Comparison of ENCODE assay signal across 19 cellular contexts in genomic region chr2:33064349-33064801, GRCh38.
DNase-seq lines count a peak whose midpoint lies in the region; ATAC-seq, FAIRE-seq and TF ChIP-seq lines count a peak whose summit lies in the region.
"Had no signal": no experiment of that assay in that cellular context is flagged by ENCODE, and none has a peak within 500 bp of the region (broad histone marks: within the 10 kb centered on the region; RNA-seq: fewer than 3 reads in every experiment).

No MANE protein-coding gene starts in this region.

- no peak overlapping the region for H3K27ac Mint-ChIP-seq in activated CD8-positive, alpha-beta T cell treated with anti-CD3 and anti-CD28 coated beads, Interleukin-2, amount 10 ng/mL, durations not matched to agents 7 days and 5 days
- no peak overlapping the region for H3K27ac Mint-ChIP-seq in naive thymus-derived CD4-positive, alpha-beta T cell
- H3K27ac Mint-ChIP-seq: CD4-positive, alpha-beta memory T cell; H9 had no signal

- no peaks in the 10 kb centered on the region for H3K9me3 Mint-ChIP-seq in activated CD8-positive, alpha-beta T cell treated with anti-CD3 and anti-CD28 coated beads, Interleukin-2, amount 10 ng/mL, durations not matched to agents 7 days and 5 days (ENCODE audit: insufficient read depth)
- peaks cover 0 to 3% (median 0%) of the 10 kb centered on the region in 11 donors for H3K9me3 Mint-ChIP-seq in naive thymus-derived CD4-positive, alpha-beta T cell
- H3K9me3 Mint-ChIP-seq: CD4-positive, alpha-beta memory T cell; H9 had no signal

- H3K79me2 ChIP-seq in keratinocyte (ENCODE audit: control insufficient read depth, insufficient read depth, low read length), result no peaks in the 10 kb centered on the region

- no peak overlapping the region for H3K27ac ChIP-seq in keratinocyte (ENCODE audit: control insufficient read depth, insufficient read depth, low read length)
- H3K27ac ChIP-seq in naive thymus-derived CD4-positive, alpha-beta T cell (ENCODE audit: low read depth, low read length), result no peak overlapping the region
- H3K27ac ChIP-seq: PC-9 had no signal

- intact Hi-C loops in naive thymus-derived CD4-positive, alpha-beta T cell (cut with micrococcal nuclease), result no loop called here

- no peak overlapping the region for H3K9ac ChIP-seq in keratinocyte (ENCODE audit: control insufficient read depth, extremely low read depth, insufficient read depth, low read length)

- TF ChIP-seq CTCF in choroid plexus epithelial cell (conservative IDR thresholded peaks at IDR 0.05; ENCODE audit: low read depth, low read length) (no peak), keratinocyte (optimal IDR thresholded peaks at IDR 0.05 in 1 of 3, IDR thresholded peaks at IDR 0.05 in 1 of 3, conservative IDR thresholded peaks at IDR 0.05 in 1 of 3; ENCODE audit: extremely low read depth in 1 of 3, insufficient read depth in 2 of 3, low read length in 3 of 3) (no peak)

- no peaks in the 10 kb centered on the region for H3K9me1 ChIP-seq in keratinocyte (ENCODE audit: control insufficient read depth, extremely low read depth, insufficient read depth, low read length)

- ATAC-seq in activated CD8-positive, alpha-beta T cell treated with anti-CD3 and anti-CD28 coated beads, Interleukin-2, amount 10 ng/mL, durations not matched to agents 7 days and 5 days, result no peak
- ATAC-seq in naive thymus-derived CD4-positive, alpha-beta T cell, result no peak

- H3K36me3 Mint-ChIP-seq in activated CD8-positive, alpha-beta T cell treated with anti-CD3 and anti-CD28 coated beads, Interleukin-2, amount 10 ng/mL, durations not matched to agents 7 days and 5 days (ENCODE audit: low read depth), result no peaks in the 10 kb centered on the region
- no peaks in the 10 kb centered on the region for H3K36me3 Mint-ChIP-seq in naive thymus-derived CD4-positive, alpha-beta T cell
- H3K36me3 Mint-ChIP-seq: CD4-positive, alpha-beta memory T cell had no signal

- dilution Hi-C loops in keratinocyte (cut with MboI; ENCODE audit: extremely low pct_ligation_motif_present, low sequenced_read_pairs), result no loop called here

- H3K4me1 ChIP-seq in keratinocyte (ENCODE audit: control insufficient read depth, extremely low read depth, insufficient read depth, low read length), result peaks cover 18% of the 10 kb centered on the region
- no peaks in the 10 kb centered on the region for H3K4me1 ChIP-seq in naive thymus-derived CD4-positive, alpha-beta T cell (ENCODE audit: control insufficient read depth in 2 of 2, insufficient read depth in 2 of 2, low read length in 2 of 2)

- H3K27me3 Mint-ChIP-seq in activated CD8-positive, alpha-beta T cell treated with anti-CD3 and anti-CD28 coated beads, Interleukin-2, amount 10 ng/mL, durations not matched to agents 7 days and 5 days (ENCODE audit: low read depth), result peaks cover 9% of the 10 kb centered on the region
- H3K27me3 Mint-ChIP-seq in naive thymus-derived CD4-positive, alpha-beta T cell, result peaks cover 2 to 22% (median 13%) of the 10 kb centered on the region in 5 donors

- POLR2A ChIA-PET in activated CD8-positive, alpha-beta T cell treated with anti-CD3 and anti-CD28 coated beads, Interleukin-2, amount 10 ng/mL, durations not matched to agents 7 days and 5 days (lab: Charles Lee), result no interaction called here
- POLR2A ChIA-PET in naive thymus-derived CD4-positive, alpha-beta T cell (lab: Charles Lee), result no interaction called here

- FAIRE-seq in keratinocyte (lab: Jason Lieb, UNC), result peak; percentile 5
- FAIRE-seq: GM12891, GM18507 had no signal

- DNase-seq in DMS 273 (lab: John Stamatoyannopoulos, UW; ENCODE audit: unreplicated experiment) (peak; percentile 17), DMS 273 treated with DMSO at 0.1 percent for 48 hours (lab: John Stamatoyannopoulos, UW) (no peak), choroid plexus epithelial cell (ENCODE audit: low read depth) (peak; percentile 26), keratinocyte (ENCODE audit: low read depth, low spot score) (no peak), NCI-H1417 treated with DMSO at 0.1 percent for 48 hours (lab: John Stamatoyannopoulos, UW) (no peak)
- DNase-seq in activated CD8-positive, alpha-beta T cell treated with anti-CD3 and anti-CD28 coated beads, Interleukin-2, amount 10 ng/mL, durations not matched to agents 7 days and 5 days, result no peak
- no peak for DNase-seq in activated naive CD4-positive, alpha-beta T cell treated with Interleukin-2 at 50 U/mL for 16 hours
- no peak for DNase-seq in naive thymus-derived CD4-positive, alpha-beta T cell
- DNase-seq: 8988T; CD4-positive, alpha-beta memory T cell; DMS79 treated with DMSO at 0.1 percent for 48 hours; GDM1; H9; NCI-H1436 treated with DMSO at 0.1 percent for 48 hours; NCI-H2081; NCI-H510A; PC-9 had no signal

- H3K4me2 ChIP-seq in keratinocyte (ENCODE audit: control insufficient read depth, extremely low read depth, insufficient read depth, low read depth, low read length), result no peak overlapping the region
- H3K4me2 ChIP-seq: PC-9 had no signal

- H4K20me1 ChIP-seq in keratinocyte (ENCODE audit: control insufficient read depth, extremely low read depth, insufficient read depth, low read length), result no peaks in the 10 kb centered on the region

- no peaks in the 10 kb centered on the region for H3K9me3 ChIP-seq in keratinocyte (ENCODE audit: control insufficient read depth, low read depth, low read length)
- H3K9me3 ChIP-seq in naive thymus-derived CD4-positive, alpha-beta T cell (ENCODE audit: control insufficient read depth in 2 of 3, low read length in 3 of 3), result no peaks in the 10 kb centered on the region

- H3K36me3 ChIP-seq in keratinocyte (ENCODE audit: control insufficient read depth in 2 of 2, extremely low read depth in 1 of 2, insufficient read depth in 2 of 2, low read length in 2 of 2), result no peaks in the 10 kb centered on the region
- H3K36me3 ChIP-seq in naive thymus-derived CD4-positive, alpha-beta T cell (ENCODE audit: control insufficient read depth in 2 of 3, insufficient read depth in 3 of 3, low read length in 3 of 3), result no peaks in the 10 kb centered on the region

- H3K4me3 ChIP-seq in choroid plexus epithelial cell (ENCODE audit: low read depth, low read length), result no peak overlapping the region
- H3K4me3 ChIP-seq in keratinocyte (ENCODE audit: control insufficient read depth in 2 of 3, extremely low read depth in 1 of 3, insufficient read depth in 2 of 3, low read depth in 1 of 3, low read length in 3 of 3), result no peak overlapping the region
- H3K4me3 ChIP-seq in naive thymus-derived CD4-positive, alpha-beta T cell (ENCODE audit: low read length), result no peak overlapping the region
- H3K4me3 ChIP-seq: PC-9 had no signal

- H2AFZ ChIP-seq in keratinocyte (ENCODE audit: control insufficient read depth, low read length), result peak overlapping the region; percentile 41
- H2AFZ ChIP-seq: PC-9 had no signal

- no peaks in the 10 kb centered on the region for H3K27me3 ChIP-seq in keratinocyte (ENCODE audit: control insufficient read depth, extremely low read depth, insufficient read depth, low read length)
- no peaks in the 10 kb centered on the region for H3K27me3 ChIP-seq in naive thymus-derived CD4-positive, alpha-beta T cell (ENCODE audit: control insufficient read depth in 2 of 2, insufficient read depth in 2 of 2, low read length in 2 of 2)

- no peak overlapping the region for H3K4me3 Mint-ChIP-seq in activated CD8-positive, alpha-beta T cell treated with anti-CD3 and anti-CD28 coated beads, Interleukin-2, amount 10 ng/mL, durations not matched to agents 7 days and 5 days
- no peak overlapping the region for H3K4me3 Mint-ChIP-seq in naive thymus-derived CD4-positive, alpha-beta T cell
- H3K4me3 Mint-ChIP-seq: CD4-positive, alpha-beta memory T cell; H9 had no signal

- CTCF ChIA-PET in activated CD8-positive, alpha-beta T cell treated with anti-CD3 and anti-CD28 coated beads, Interleukin-2, amount 10 ng/mL, durations not matched to agents 7 days and 5 days (lab: Charles Lee), result no interaction called here
- CTCF ChIA-PET in naive thymus-derived CD4-positive, alpha-beta T cell (lab: Charles Lee), result no interaction called here

- no peaks in the 10 kb centered on the region for H3K4me1 Mint-ChIP-seq in activated CD8-positive, alpha-beta T cell treated with anti-CD3 and anti-CD28 coated beads, Interleukin-2, amount 10 ng/mL, durations not matched to agents 7 days and 5 days (ENCODE audit: low read depth)
- H3K4me1 Mint-ChIP-seq in naive thymus-derived CD4-positive, alpha-beta T cell, result no peaks in the 10 kb centered on the region

Comparison
In these comparisons a context has a peak if more than half of its experiments do, and no peak if none do; other contexts are left out.
1. DNase-seq: peak in DMS 273 (single experiment) and choroid plexus epithelial cell (single experiment); none in DMS 273 treated with DMSO at 0.1 percent for 48 hours (single experiment), keratinocyte (single experiment), activated CD8-positive, alpha-beta T cell treated with anti-CD3 and anti-CD28 coated beads, Interleukin-2, amount 10 ng/mL, durations not matched to agents 7 days and 5 days (single experiment), activated naive CD4-positive, alpha-beta T cell treated with Interleukin-2 at 50 U/mL for 16 hours (single experiment), NCI-H1417 treated with DMSO at 0.1 percent for 48 hours (single experiment) and naive thymus-derived CD4-positive, alpha-beta T cell (0 of 9).